1 cellular context compared by ENCODE assay signal in genomic region chr20:25339608-25340007, GRCh38.
TF ChIP-seq lines count a peak whose summit lies in the region.

No MANE protein-coding gene starts in this region.

TF ChIP-seq in GM23338, 12 proteins besides CTCF, POLR2A, EP300 and RAD21 (continued from another document):
- TF ChIP-seq JUNB (IDR thresholded peaks at IDR 0.05; ENCODE audit: unreplicated experiment) = no peak
- no peak for TF ChIP-seq EZH2 (IDR thresholded peaks at IDR 0.05; ENCODE audit: low read depth, unreplicated experiment)
- no peak for TF ChIP-seq ZNF114 (CRISPR knock-in tag; IDR thresholded peaks at IDR 0.05)
- no peak for TF ChIP-seq ZNF331 (CRISPR knock-in tag; IDR thresholded peaks at IDR 0.05; ENCODE audit: low read depth)
TF ChIP-seq in GM23338: peak in this region for 0.
